In genomic region chr2:202064206-202064880, GRCh38 we compare ENCODE assay signal across 9 cellular contexts. TPM values are rescaled to one million over a fixed set of nuclear protein-coding genes. Genes with fewer than 3 reads are reported as not detected.
DNase-seq lines count a peak whose midpoint lies in the region; ATAC-seq, FAIRE-seq and TF ChIP-seq lines count a peak whose summit lies in the region.
"Had no signal": no experiment of that assay in that cellular context is flagged by ENCODE, and none has a peak within 500 bp of the region (broad histone marks: within the 10 kb centered on the region; RNA-seq: fewer than 3 reads in every experiment).

No MANE protein-coding gene starts in this region.

- peak overlapping the region; percentile 76 for H3K27ac ChIP-seq in HUES64 (ENCODE audit: low read depth, low read length)
- H3K27ac ChIP-seq: SJSA1 had no signal

- H3K4me1 ChIP-seq in HUES64 (ENCODE audit: insufficient read depth, low read length) = peaks cover 16% of the 10 kb centered on the region

- H3K9me3 ChIP-seq in HUES64 (ENCODE audit: insufficient read depth, low read depth, low read length) = no peaks in the 10 kb centered on the region
- H3K9me3 ChIP-seq: SJSA1 had no signal

- H3K27me3 ChIP-seq in HUES64 (ENCODE audit: insufficient read depth, low read length) = no peaks in the 10 kb centered on the region
- H3K27me3 ChIP-seq: SJSA1 had no signal

- 28% methylated on average over 3 of the region's 3 CpGs for WGBS in HUES64

- no peak for TF ChIP-seq CTCF in choroid plexus epithelial cell (conservative IDR thresholded peaks at IDR 0.05; ENCODE audit: low read depth, low read length)

- H3K36me3 ChIP-seq in HUES64 (ENCODE audit: insufficient read depth, low read length) = no peaks in the 10 kb centered on the region
- H3K36me3 ChIP-seq: SJSA1 had no signal

- FAIRE-seq in GM12892 (lab: Jason Lieb, UNC) = no peak

- H3K9ac ChIP-seq in HUES64 (ENCODE audit: low read depth, low read length) = peak overlapping the region; percentile 64; the same call in 1 of the 2 replicates

- ATAC-seq in HG02571 (IDR thresholded peaks at IDR 0.05; ENCODE audit: unreplicated experiment) = no peak

- peak; percentile 40 for DNase-seq in AG08396 (ENCODE audit: low spot score)
- peak; percentile 89 for DNase-seq in choroid plexus epithelial cell (ENCODE audit: low read depth)
- peak; percentile 17 for DNase-seq in middle frontal gyrus (ENCODE audit: extremely low spot score, low spot score)
- no peak for DNase-seq in GM12892 (ENCODE audit: insufficient read length)
- no peak for DNase-seq in GDM1 (lab: John Stamatoyannopoulos, UW)
- no peak for DNase-seq in T-helper 1 cell

- TF ChIP-seq POLR2A in GM12892 (IDR thresholded peaks at IDR 0.05; ENCODE audit: low read depth, low read length) = no peak

- peak overlapping the region; percentile 11; the same call in 1 of the 2 replicates for H3K4me3 ChIP-seq in HUES64 (ENCODE audit: low read length)
- no peak overlapping the region for H3K4me3 ChIP-seq in choroid plexus epithelial cell (ENCODE audit: low read depth, low read length)
- H3K4me3 ChIP-seq: SJSA1 had no signal

RNA-seq across cellular contexts. Expression of gene KIAA2012, which starts 8.7 kb away (rescaled TPM):
- polyA plus RNA-seq in HUES64 (2013, experiment 1 of 2) = not detected
- polyA plus RNA-seq in HUES64 (2013, experiment 2 of 2) = not detected
- not detected for polyA plus RNA-seq in GM12892 (2012; ENCODE audit: missing spikeins)

RNA-seq across cellular contexts. Expression of gene FZD7, which starts 30.7 kb away (rescaled TPM):
- 124 TPM for polyA plus RNA-seq in HUES64 (2013, experiment 1 of 2)
- polyA plus RNA-seq in HUES64 (2013, experiment 2 of 2) = 136 TPM
- polyA plus RNA-seq in GM12892 (2012; ENCODE audit: missing spikeins) = 0.38 TPM

Comparison
In these comparisons a context has a peak if more than half of its experiments do, and no peak if none do; other contexts are left out.
1. DNase-seq: peak in AG08396 (single experiment), choroid plexus epithelial cell (single experiment) and middle frontal gyrus (single experiment); none in GM12892 (single experiment), GDM1 (single experiment) and T-helper 1 cell (0 of 5).